Comparison of ENCODE assay signal across 31 cellular contexts in the genomic region with DNA sequence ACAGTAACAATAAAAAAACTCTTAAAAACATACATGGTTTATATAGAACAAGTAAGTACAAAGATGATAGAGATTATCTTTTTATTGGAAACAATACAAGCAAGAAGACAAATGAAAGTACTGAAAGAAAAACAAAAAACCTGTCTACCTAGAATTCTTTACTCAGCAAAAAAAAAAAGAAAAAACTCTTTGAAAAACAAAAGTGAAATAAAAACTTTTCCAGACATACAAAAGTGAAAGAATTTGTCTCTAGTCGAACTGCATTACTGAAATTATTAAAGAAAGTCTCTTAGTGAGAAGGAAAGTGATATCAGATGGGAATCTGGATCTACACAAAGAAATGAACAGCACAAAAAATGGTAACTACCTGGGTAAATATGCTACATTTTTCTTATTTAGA.
"Had no signal": no experiment of that assay in that cellular context is flagged by ENCODE, and none has a peak within 500 bp of the region (broad histone marks: within the 10 kb centered on the region; RNA-seq: fewer than 3 reads in every experiment).

No MANE protein-coding gene starts in this region.

- FAIRE-seq: bronchial epithelial cell had no signal

- H3K27ac ChIP-seq: ascending aorta, cardiac muscle cell, WERI-Rb-1 had no signal

- H3K4me1 ChIP-seq: ascending aorta had no signal

- H3K4me3 ChIP-seq: ascending aorta, cardiac muscle cell had no signal

- DNase-seq: activated CD4-positive, alpha-beta memory T cell treated with anti-CD3 and anti-CD28 coated beads, Interleukin-2, amount 10 ng/mL, durations not matched to agents 7 days and 5 days; activated CD4-positive, alpha-beta T cell treated with anti-CD3 and anti-CD28 coated beads for 1 hour; activated CD4-positive, alpha-beta T cell treated with anti-CD3 and anti-CD28 coated beads for 36 hours; activated CD4-positive, alpha-beta T cell treated with anti-CD3 and anti-CD28 coated beads for 48 hours; activated CD4-positive, alpha-beta T cell treated with anti-CD3 and anti-CD28 coated beads, Interleukin-2, amount 10 ng/mL, durations not matched to agents 7 days and 5 days; activated CD4-positive, alpha-beta T cell treated with anti-CD3 and anti-CD28 coated beads, Interleukin-2, amount 50 U/mL, for 48 hours; activated CD4-positive, CD25-positive, alpha-beta regulatory T cell; activated CD8-positive, alpha-beta memory T cell treated with anti-CD3 and anti-CD28 coated beads for 24 hours; activated CD8-positive, alpha-beta memory T cell treated with anti-CD3 and anti-CD28 coated beads, Interleukin-2, amount 10 ng/mL, durations not matched to agents 7 days and 5 days; activated CD8-positive, alpha-beta memory T cell treated with anti-CD3 and anti-CD28 coated beads, Interleukin-2, amount 50 U/mL, for 48 hours; activated CD8-positive, alpha-beta T cell treated with anti-CD3 and anti-CD28 coated beads, Interleukin-2, amount 10 ng/mL, durations not matched to agents 7 days and 5 days; activated effector memory CD4-positive, alpha-beta T cell treated with Interleukin-2 at 50 U/mL for 16 hours; activated gamma-delta T cell; activated naive CD4-positive, alpha-beta T cell treated with anti-CD3 and anti-CD28 coated beads, Interleukin-2, amount 10 ng/mL, durations not matched to agents 7 days and 5 days; activated naive CD4-positive, alpha-beta T cell treated with Interleukin-2 at 50 U/mL for 16 hours; activated naive CD8-positive, alpha-beta T cell treated with anti-CD3 and anti-CD28 coated beads, Interleukin-2, amount 10 ng/mL, durations not matched to agents 7 days and 5 days; activated naive CD8-positive, alpha-beta T cell treated with anti-CD3 and anti-CD28 coated beads, Interleukin-2, amount 50 U/mL, for 24 hours; activated T-cell treated with anti-CD3 and anti-CD28 coated beads, Interleukin-2, amount 50 U/mL, for 24 hours; activated T-cell treated with anti-CD3 and anti-CD28 coated beads, Interleukin-2, amount 50 U/mL, for 48 hours; amygdala; anterior cingulate cortex; caudate nucleus; cerebellar nuclear complex; T-helper 2 cell; T-helper 9 cell; WERI-Rb-1 had no signal

- ATAC-seq: activated CD4-positive, alpha-beta T cell treated with anti-CD3 and anti-CD28 coated beads for 36 hours; activated CD4-positive, CD25-positive, alpha-beta regulatory T cell treated with anti-CD3 and anti-CD28 coated beads, Interleukin-2, amount 50 U/mL, for 24 hours; activated CD8-positive, alpha-beta memory T cell treated with anti-CD3 and anti-CD28 coated beads, Interleukin-2, amount 10 ng/mL, durations not matched to agents 7 days and 5 days; activated CD8-positive, alpha-beta T cell treated with anti-CD3 and anti-CD28 coated beads, Interleukin-2, amount 10 ng/mL, durations not matched to agents 7 days and 5 days; activated naive CD8-positive, alpha-beta T cell treated with anti-CD3 and anti-CD28 coated beads, Interleukin-2, amount 50 U/mL, for 24 hours; WTC11 had no signal

- H3K36me3 ChIP-seq: ascending aorta, cardiac muscle cell, WERI-Rb-1 had no signal
